28 cellular contexts compared by ENCODE assay signal in the genomic region with DNA sequence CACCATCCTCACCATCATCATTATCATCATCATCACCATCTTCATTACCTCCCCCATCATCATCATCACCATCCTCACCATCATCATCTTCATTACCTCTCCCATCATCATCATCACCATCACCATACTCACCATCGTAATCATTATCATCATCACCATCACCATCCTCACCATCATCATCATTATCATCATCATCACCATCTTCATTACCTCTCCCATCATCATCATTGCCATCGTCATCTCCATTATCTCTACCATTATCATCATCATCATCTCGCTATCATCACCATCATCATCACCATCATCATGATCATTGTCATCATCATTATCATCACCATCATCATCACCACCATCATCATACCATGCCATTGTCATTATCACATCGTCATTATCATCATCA.
"Had no signal": no experiment of that assay in that cellular context is flagged by ENCODE, and none has a peak within 500 bp of the region (broad histone marks: within the 10 kb centered on the region; RNA-seq: fewer than 3 reads in every experiment).

No MANE protein-coding gene starts in this region.

- H3K27ac ChIP-seq: neural progenitor cell, ovary, parathyroid adenoma, psoas muscle, skin epidermis, spleen, suprapubic skin, testis, tibial artery, transverse colon, upper lobe of right lung, uterus had no signal

- H3K4me1 ChIP-seq: parathyroid adenoma, psoas muscle, spleen, suprapubic skin, testis, tibial artery, transverse colon, upper lobe of right lung, uterus had no signal

- H3K9ac ChIP-seq: neural progenitor cell, parathyroid adenoma had no signal

- H3K4me3 ChIP-seq: neural progenitor cell, ovary, psoas muscle, skin epidermis, smooth muscle cell, spleen, suprapubic skin, testis, tibial artery, transverse colon, upper lobe of right lung, uterus had no signal

- H3K79me2 ChIP-seq: parathyroid adenoma had no signal

- H3K36me3 ChIP-seq: neural progenitor cell, ovary, spleen, suprapubic skin, tibial artery, transverse colon, upper lobe of right lung, uterus had no signal

- DNase-seq: natural killer cell; occipital lobe; ovary; posterior cingulate gyrus; psoas muscle; right cardiac atrium; spleen; stimulated activated CD4-positive, alpha-beta T cell treated with anti-CD3 and anti-CD28 coated beads, Interleukin-12 subunit alpha, Interleukin-12 subunit beta, amount 100 ng/mL, for 4 hours; stimulated activated CD4-positive, alpha-beta T cell treated with anti-CD3 and anti-CD28 coated beads, Interleukin-1b, Interleukin-23, amount 100 ng/mL, for 48 hours; stimulated activated CD4-positive, alpha-beta T cell treated with anti-CD3 and anti-CD28 coated beads, Interleukin-4, amount 100 ng/mL, for 1 hour; stimulated activated CD4-positive, alpha-beta T cell treated with anti-CD3 and anti-CD28 coated beads, Interleukin-4, amount 100 ng/mL, for 4 hours; stimulated activated CD8-positive, alpha-beta memory T cell treated with anti-CD3 and anti-CD28 coated beads, Interleukin-4, amount 100 ng/mL, for 48 hours; stimulated activated naive CD4-positive, alpha-beta T cell; stimulated activated naive CD8-positive, alpha-beta T cell treated with anti-CD3 and anti-CD28 coated beads, Interleukin-15, amount 100 ng/mL, for 72 hours; stimulated activated naive CD8-positive, alpha-beta T cell treated with anti-CD3 and anti-CD28 coated beads, Interleukin-15, Interleukin-2, amounts not matched to agents 100 U/mL and 50 U/mL, for 24 hours; substantia nigra; testis; tibial artery; transverse colon; upper lobe of right lung; uterus had no signal

- H3K9me3 ChIP-seq: ovary, psoas muscle, suprapubic skin, testis, tibial artery, transverse colon, upper lobe of right lung, uterus had no signal

- H2AFZ ChIP-seq: neural progenitor cell, parathyroid adenoma had no signal

- H3K27me3 ChIP-seq: neural progenitor cell, ovary, spleen, suprapubic skin, testis, tibial artery, transverse colon, upper lobe of right lung, uterus had no signal

- ATAC-seq: natural killer cell; psoas muscle; right cardiac atrium; sciatic nerve; stimulated activated memory B cell treated with anti-CD40 and anti-IgM and Interleukin-4, amounts not matched to agents 10 μg/mL and 1 μg/mL and 100 μg/mL, for 72 hours; stimulated activated naive CD8-positive, alpha-beta T cell treated with anti-CD3 and anti-CD28 coated beads, Interleukin-15, amount 100 ng/mL, for 72 hours; stimulated activated naive CD8-positive, alpha-beta T cell treated with anti-CD3 and anti-CD28 coated beads, Interleukin-15, Interleukin-2, amounts not matched to agents 100 U/mL and 50 U/mL, for 24 hours; upper lobe of right lung had no signal

- H3K4me2 ChIP-seq: neural progenitor cell, smooth muscle cell had no signal
